1 cellular context compared by ENCODE assay signal in genomic region chr16:89958068-89958467, GRCh38.
A peak's percentile ranks its signal among the peaks of the same experiment; 100 is the strongest.
TF ChIP-seq lines count a peak whose summit lies in the region.

No MANE protein-coding gene starts in this region.

TF ChIP-seq in GM12878, 131 proteins besides CTCF, POLR2A, EP300 and RAD21:
- TF ChIP-seq MAX (IDR thresholded peaks at IDR 0.05; ENCODE audit: low read depth, low read length) (no peak), SP1 (IDR thresholded peaks at IDR 0.05; ENCODE audit: low read depth, low read length) (peak; percentile 66), SMC3 (IDR thresholded peaks at IDR 0.05; ENCODE audit: borderline replicate concordance, low read length) (no peak), USF1 (IDR thresholded peaks at IDR 0.05; ENCODE audit: borderline replicate concordance, extremely low read length, insufficient read depth, low read depth, low read length) (peak; percentile 67)
